ENCODE assay signal across 8 cellular contexts in the genomic region with DNA sequence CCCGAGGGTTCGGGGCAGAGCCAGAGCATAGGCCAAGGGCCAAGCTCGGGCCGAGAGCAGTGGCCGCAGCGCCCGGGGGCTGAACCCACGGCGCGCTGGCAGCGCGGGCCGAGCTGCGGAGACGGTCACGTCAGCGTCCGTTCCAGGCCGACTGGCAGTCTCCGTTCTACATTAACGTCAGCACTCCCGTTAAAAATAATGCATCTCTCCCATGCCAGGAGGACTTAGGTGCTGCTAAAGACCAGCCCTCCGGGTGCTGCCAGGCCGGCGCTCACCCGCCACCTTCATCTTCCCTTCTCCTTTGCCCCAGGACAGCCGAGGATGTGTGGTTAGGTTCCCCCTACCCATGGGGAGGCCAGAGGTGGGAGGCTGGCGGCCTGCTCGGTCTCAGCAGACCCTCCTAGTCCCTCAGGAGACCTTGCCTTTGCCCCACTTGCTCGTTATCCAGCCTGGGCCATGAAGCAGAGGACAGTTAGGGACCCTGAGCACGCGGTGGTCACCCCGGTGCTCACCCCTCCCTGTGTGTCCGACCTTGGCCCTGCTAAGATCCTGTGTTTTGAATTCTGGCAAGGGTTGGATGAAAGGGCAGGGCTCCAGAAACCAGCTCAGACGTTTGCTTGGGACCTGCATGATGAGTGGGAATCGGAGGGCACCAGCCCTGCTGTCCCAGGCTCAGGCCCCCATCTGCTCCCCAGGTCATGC. TPM values are rescaled to one million over a fixed set of nuclear protein-coding genes. Genes with fewer than 3 reads are reported as not detected.
DNase-seq lines count a peak whose midpoint lies in the region; ATAC-seq and TF ChIP-seq lines count a peak whose summit lies in the region.

No MANE protein-coding gene starts in this region.

- peaks cover 36% of the 10 kb centered on the region for H3K36me3 ChIP-seq in NT2/D1 (ENCODE audit: insufficient read depth, insufficient read length, low read length)
- peaks cover 0 to 18% of the 10 kb centered on the region in 2 donors for H3K36me3 ChIP-seq in lung (ENCODE audit: control insufficient read depth in 2 of 2, insufficient read depth in 2 of 2, low read length in 2 of 2)
- H3K36me3 ChIP-seq in upper lobe of right lung = peaks cover 14% of the 10 kb centered on the region

- DNase-seq in G401 (ENCODE audit: low spot score) (peak; percentile 68), NT2/D1 (ENCODE audit: low read depth, low spot score) (no peak), lung (ENCODE audit: low spot score) (no peak), upper lobe of right lung (no peak), D341Med (ENCODE audit: low spot score) (no peak), GOT3 (lab: John Stamatoyannopoulos, UW) (no peak)

- peak overlapping the region; percentile 85 for H3K4me3 ChIP-seq in NT2/D1 (ENCODE audit: insufficient read length, low read depth)
- peak overlapping the region; percentile 81 for H3K4me3 ChIP-seq in lung
- peak overlapping the region; percentile 82 for H3K4me3 ChIP-seq in upper lobe of right lung

- H3K27me3 ChIP-seq in NT2/D1 (ENCODE audit: insufficient read depth, insufficient read length) = peaks cover 4% of the 10 kb centered on the region
- no peaks in the 10 kb centered on the region for H3K27me3 ChIP-seq in lung (ENCODE audit: control insufficient read depth, insufficient read depth)
- no peaks in the 10 kb centered on the region for H3K27me3 ChIP-seq in upper lobe of right lung

- H3K4me1 ChIP-seq in NT2/D1 (ENCODE audit: insufficient read depth, insufficient read length) (peaks cover 48% of the 10 kb centered on the region), lung (ENCODE audit: control insufficient read depth in 2 of 2, insufficient read depth in 2 of 2, low read length in 2 of 2) (peaks cover 9 to 38% of the 10 kb centered on the region in 2 donors), upper lobe of right lung (peaks cover 42% of the 10 kb centered on the region)

- ATAC-seq in GM21723 (IDR thresholded peaks at IDR 0.05; ENCODE audit: unreplicated experiment) (peak; percentile 16), lung (ENCODE audit: insufficient read depth, low FRiP score) (no peak), upper lobe of right lung (peak; percentile 1)

- intact Hi-C loops in upper lobe of right lung (cut with DNase I) = no loop called here

- H3K9ac ChIP-seq in NT2/D1 (ENCODE audit: insufficient read length, low read depth) = peak overlapping the region; percentile 97

- H3K9me3 ChIP-seq in NT2/D1 (ENCODE audit: insufficient read depth, low read length) (no peaks in the 10 kb centered on the region), lung (ENCODE audit: control insufficient read depth in 2 of 2, insufficient read depth in 1 of 2, low read length in 1 of 2) (no peaks in the 10 kb centered on the region), upper lobe of right lung (no peaks in the 10 kb centered on the region)

- WGBS in lung, 2 donors = 7 to 10% methylated on average over 34 to 36 of the region's 36 CpGs

- in situ Hi-C loops in G401 (cut with HindIII; ENCODE audit: low sequenced_read_pairs) = no loop called here

- H3K27ac ChIP-seq in cingulate gyrus (ENCODE audit: low read depth, low read length) (peak overlapping the region; percentile 79), lung (ENCODE audit: low read depth in 1 of 2, low read length in 1 of 2) (peak overlapping the region; percentile 96 to 99), upper lobe of right lung (peak overlapping the region; percentile 93)

- TF ChIP-seq CTCF in lung (IDR thresholded peaks at IDR 0.05; ENCODE audit: control extremely low read depth, extremely low read depth) = no peak
- no peak for TF ChIP-seq CTCF in upper lobe of right lung (IDR thresholded peaks at IDR 0.05)

RNA-seq across cellular contexts. Expression of a gene that starts 0.6 kb away (rescaled TPM):
- 158 and 323 TPM in 2 replicates for total RNA-seq in G401 (2014; rRNA removed; shearing (Covaris generic))
- total RNA-seq in lung (10 to 100 TPM; 61.1 to 77.8 TPM), upper lobe of right lung (42.5 TPM)
- 100 to 1,000 TPM in 1 of 2 donors, 10 to 100 TPM in 1; 81.4 to 101 TPM for polyA plus RNA-seq in lung

RNA-seq across cellular contexts. Expression of a gene that starts 6.2 kb away (rescaled TPM):
- 21.4 and 24.9 TPM in 2 replicates for total RNA-seq in G401 (2014; rRNA removed; shearing (Covaris generic))
- total RNA-seq in lung (10 to 100 TPM; 28.5 to 31.4 TPM), upper lobe of right lung (48.4 TPM)
- polyA plus RNA-seq in lung = 10 to 100 TPM; 26.6 to 51.2 TPM

RNA-seq across cellular contexts. Expression of a gene that starts 25.0 kb away (rescaled TPM):
- 53.9 and 57.0 TPM in 2 replicates for total RNA-seq in G401 (2014; rRNA removed; shearing (Covaris generic))
- total RNA-seq in lung = 10 to 100 TPM; 10.3 to 17.9 TPM
- polyA plus RNA-seq in lung = 10 to 100 TPM; 23.8 to 30.9 TPM
- 11.6 TPM for total RNA-seq in upper lobe of right lung

RNA-seq across cellular contexts. Expression of a gene that starts 25.2 kb away (rescaled TPM):
- total RNA-seq in G401 (2014; rRNA removed; shearing (Covaris generic)) = 19.2 and 36.9 TPM in 2 replicates
- total RNA-seq in lung = 10 to 100 TPM in 1 of 2 donors, 1 to 10 TPM in 1; 4.8 to 12.9 TPM
- polyA plus RNA-seq in lung = 10 to 100 TPM; 11.1 to 15.7 TPM
- total RNA-seq in upper lobe of right lung = 12.0 TPM

RNA-seq across cellular contexts. Expression of a gene that starts 59.9 kb away (rescaled TPM):
- 4.5 and 11.2 TPM in 2 replicates for total RNA-seq in G401 (2014; rRNA removed; shearing (Covaris generic))
- total RNA-seq in lung (10 to 100 TPM; 21.3 to 34.8 TPM), upper lobe of right lung (30.6 TPM)
- 10 to 100 TPM; 15.6 to 22.7 TPM for polyA plus RNA-seq in lung
